In the genomic region with DNA sequence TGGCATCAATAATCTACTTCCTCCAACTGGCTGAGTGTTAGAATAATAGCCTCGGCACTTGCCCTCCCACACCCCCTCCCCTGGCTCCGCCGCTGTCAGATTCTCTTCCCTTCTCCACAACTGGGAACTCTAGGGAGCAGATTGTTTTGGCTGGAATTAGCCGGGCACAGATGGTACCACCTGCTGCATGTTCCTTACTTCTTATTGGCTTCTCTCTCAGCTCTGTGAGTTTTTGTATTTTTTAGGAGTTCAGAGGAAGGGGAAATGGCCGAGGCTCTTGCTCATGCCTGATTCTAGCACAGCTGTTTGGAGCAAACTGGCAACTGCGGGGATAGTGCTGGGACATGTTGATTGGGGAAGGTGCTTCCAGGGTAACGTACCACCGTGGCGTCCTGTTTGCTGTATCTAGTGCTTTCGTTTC, we compare ENCODE assay signal across 13 cellular contexts.
DNase-seq lines count a peak whose midpoint lies in the region; ATAC-seq and TF ChIP-seq lines count a peak whose summit lies in the region.
"Had no signal": no experiment of that assay in that cellular context is flagged by ENCODE, and none has a peak within 500 bp of the region (broad histone marks: within the 10 kb centered on the region; RNA-seq: fewer than 3 reads in every experiment).

No MANE protein-coding gene starts in this region.

- POLR2A ChIA-PET in CD8-positive, alpha-beta T cell (lab: Charles Lee), result no interaction called here

- no peak for ATAC-seq in GM21737 (IDR thresholded peaks at IDR 0.05; ENCODE audit: unreplicated experiment)
- ATAC-seq in HG03442 (IDR thresholded peaks at IDR 0.05; ENCODE audit: unreplicated experiment), result no peak
- ATAC-seq in stimulated activated naive CD8-positive, alpha-beta T cell treated with anti-CD3 and anti-CD28 coated beads, Interleukin-15, Interleukin-2, amounts not matched to agents 100 U/mL and 50 U/mL, for 24 hours, result no peak
- ATAC-seq in CD8-positive, alpha-beta T cell, result no peak

- H3K36me3 Mint-ChIP-seq in immature natural killer cell, result no peaks in the 10 kb centered on the region
- no peaks in the 10 kb centered on the region for H3K36me3 Mint-ChIP-seq in CD8-positive, alpha-beta T cell
- H3K36me3 Mint-ChIP-seq: activated CD4-positive, alpha-beta memory T cell treated with anti-CD3 and anti-CD28 coated beads for 36 hours; activated naive CD4-positive, alpha-beta T cell treated with anti-CD3 and anti-CD28 coated beads, Interleukin-2, amount 50 U/mL, for 24 hours; CD4-positive, alpha-beta memory T cell had no signal

- peaks cover 0 to 7% of the 10 kb centered on the region in 2 donors for H3K4me1 ChIP-seq in ascending aorta
- no peaks in the 10 kb centered on the region for H3K4me1 ChIP-seq in skeletal muscle tissue (ENCODE audit: control insufficient read depth in 3 of 3, insufficient read depth in 3 of 3, low read length in 3 of 3)
- peaks cover 20% of the 10 kb centered on the region for H3K4me1 ChIP-seq in CD8-positive, alpha-beta T cell (ENCODE audit: insufficient read depth, low read length)

- no peaks in the 10 kb centered on the region for H3K27me3 ChIP-seq in ascending aorta
- H3K27me3 ChIP-seq in skeletal muscle tissue (ENCODE audit: control insufficient read depth in 3 of 3, insufficient read depth in 3 of 3, low read length in 3 of 3), result no peaks in the 10 kb centered on the region
- no peaks in the 10 kb centered on the region for H3K27me3 ChIP-seq in CD8-positive, alpha-beta T cell (ENCODE audit: insufficient read depth, low read length)
- H3K27me3 ChIP-seq: stomach had no signal

- H3K4me3 ChIP-seq in ascending aorta, result peak overlapping the region; percentile 34 to 54
- peak overlapping the region; percentile 51 to 62 (median 57) for H3K4me3 ChIP-seq in skeletal muscle tissue (ENCODE audit: low read length in 3 of 3)
- H3K4me3 ChIP-seq in CD8-positive, alpha-beta T cell (ENCODE audit: low read depth, low read length), result no peak overlapping the region
- H3K4me3 ChIP-seq: stomach had no signal

- H3K9me3 ChIP-seq in ascending aorta (no peaks in the 10 kb centered on the region), skeletal muscle tissue (ENCODE audit: control insufficient read depth in 3 of 3, low read length in 3 of 3) (no peaks in the 10 kb centered on the region)
- H3K9me3 ChIP-seq in CD8-positive, alpha-beta T cell (ENCODE audit: low read length), result no peaks in the 10 kb centered on the region
- H3K9me3 ChIP-seq: stomach had no signal

- CTCF ChIA-PET in CD8-positive, alpha-beta T cell (lab: Charles Lee), result no interaction called here

- peak overlapping the region; percentile 47 to 69 (median 51) for H3K9ac ChIP-seq in skeletal muscle tissue (ENCODE audit: low read depth in 1 of 3, low read length in 3 of 3)

- H3K27ac Mint-ChIP-seq in immature natural killer cell, result peak overlapping the region in 2 of 6 donors; percentile 38 to 51
- H3K27ac Mint-ChIP-seq in CD8-positive, alpha-beta T cell, result no peak overlapping the region
- H3K27ac Mint-ChIP-seq: activated CD4-positive, alpha-beta memory T cell treated with anti-CD3 and anti-CD28 coated beads for 36 hours; activated naive CD4-positive, alpha-beta T cell treated with anti-CD3 and anti-CD28 coated beads, Interleukin-2, amount 50 U/mL, for 24 hours had no signal

- H3K4me1 Mint-ChIP-seq in immature natural killer cell, result peaks cover 51 to 61% of the 10 kb centered on the region in 2 donors
- peaks cover 29% of the 10 kb centered on the region for H3K4me1 Mint-ChIP-seq in CD8-positive, alpha-beta T cell (ENCODE audit: low read depth)

- H3K27ac ChIP-seq in ascending aorta, result peak overlapping the region in 1 of 2 donors; percentile 47
- peak overlapping the region; percentile 9 for H3K27ac ChIP-seq in skeletal muscle tissue (ENCODE audit: low read depth, low read length)
- no peak overlapping the region for H3K27ac ChIP-seq in CD8-positive, alpha-beta T cell (ENCODE audit: low read depth, low read length)

- H3K36me3 ChIP-seq in ascending aorta, result no peaks in the 10 kb centered on the region
- no peaks in the 10 kb centered on the region for H3K36me3 ChIP-seq in skeletal muscle tissue (ENCODE audit: control insufficient read depth in 3 of 3, insufficient read depth in 3 of 3, low read length in 3 of 3)
- H3K36me3 ChIP-seq in CD8-positive, alpha-beta T cell (ENCODE audit: insufficient read depth, low read length), result no peaks in the 10 kb centered on the region
- H3K36me3 ChIP-seq: stomach had no signal

- intact Hi-C loops in ascending aorta (cut with DNase I), result no loop called here
- intact Hi-C loops in CD8-positive, alpha-beta T cell (cut with DNase I, micrococcal nuclease), result loop anchor here (2.0 to 5.0 kb wide), 4 partner anchors 45 to 193 kb away; a partner anchor contains a TSS

- DNase-seq in NCI-H2171 (lab: John Stamatoyannopoulos, UW) (peak; percentile 89), ascending aorta (ENCODE audit: low spot score in 2 of 2) (no peak), immature natural killer cell (no peak)
- no peak for DNase-seq in stimulated activated naive CD8-positive, alpha-beta T cell treated with anti-CD3 and anti-CD28 coated beads, Interleukin-15, Interleukin-2, amounts not matched to agents 100 U/mL and 50 U/mL, for 24 hours
- DNase-seq in CD8-positive, alpha-beta T cell, result no peak
- DNase-seq: activated CD4-positive, alpha-beta memory T cell treated with anti-CD3 and anti-CD28 coated beads for 36 hours; NCI-H510A treated with DMSO at 0.1 percent for 48 hours; stomach had no signal

- peaks cover 4 to 47% (median 25%) of the 10 kb centered on the region in 3 donors for H3K27me3 Mint-ChIP-seq in immature natural killer cell (ENCODE audit: low read depth in 3 of 3)
- no peaks in the 10 kb centered on the region for H3K27me3 Mint-ChIP-seq in CD8-positive, alpha-beta T cell (ENCODE audit: low read depth)

- no peak for TF ChIP-seq CTCF in ascending aorta (IDR thresholded peaks at IDR 0.05)
- TF ChIP-seq CTCF in CD8-positive, alpha-beta T cell (IDR thresholded peaks at IDR 0.05), result no peak

- H3K9me3 Mint-ChIP-seq in immature natural killer cell, result no peaks in the 10 kb centered on the region
- no peaks in the 10 kb centered on the region for H3K9me3 Mint-ChIP-seq in CD8-positive, alpha-beta T cell
- H3K9me3 Mint-ChIP-seq: activated CD4-positive, alpha-beta memory T cell treated with anti-CD3 and anti-CD28 coated beads for 36 hours; activated naive CD4-positive, alpha-beta T cell treated with anti-CD3 and anti-CD28 coated beads, Interleukin-2, amount 50 U/mL, for 24 hours had no signal

- H3K4me3 Mint-ChIP-seq in immature natural killer cell, result peak overlapping the region in 3 of 5 donors; percentile 18 to 61 (median 48)
- no peak overlapping the region for H3K4me3 Mint-ChIP-seq in CD8-positive, alpha-beta T cell
- H3K4me3 Mint-ChIP-seq: activated CD4-positive, alpha-beta memory T cell treated with anti-CD3 and anti-CD28 coated beads for 36 hours; activated naive CD4-positive, alpha-beta T cell treated with anti-CD3 and anti-CD28 coated beads, Interleukin-2, amount 50 U/mL, for 24 hours; CD4-positive, alpha-beta memory T cell had no signal
